ENCODE assay signal across 11 cellular contexts in genomic region chr1:161039154-161039545, GRCh38. TPM values are rescaled to one million over a fixed set of nuclear protein-coding genes. Genes with fewer than 3 reads are reported as not detected.
DNase-seq lines count a peak whose midpoint lies in the region; ATAC-seq and TF ChIP-seq lines count a peak whose summit lies in the region.
"Had no signal": no experiment of that assay in that cellular context is flagged by ENCODE, and none has a peak within 500 bp of the region (broad histone marks: within the 10 kb centered on the region; RNA-seq: fewer than 3 reads in every experiment).

No MANE protein-coding gene starts in this region.

- H3K9ac ChIP-seq in skeletal muscle satellite cell (ENCODE audit: low read depth, low read length) = no peak overlapping the region

- intact Hi-C loops in activated B cell treated with CpG ODN at 0.5 μM for 24 hours (cut with micrococcal nuclease) = loop anchor here (1.0 kb wide), 1 partner anchor 18 kb away; the partner anchor contains the start of gene F11R

- no peaks in the 10 kb centered on the region for H3K9me3 Mint-ChIP-seq in activated B cell treated with CpG ODN at 0.5 μM for 24 hours

- peaks cover 54% of the 10 kb centered on the region for H3K4me1 Mint-ChIP-seq in activated B cell treated with CpG ODN at 0.5 μM for 24 hours

- H3K27ac Mint-ChIP-seq in activated B cell treated with CpG ODN at 0.5 μM for 24 hours = peak overlapping the region; percentile 95

- H3K27ac ChIP-seq in HL-60 (replicated peaks) (peak overlapping the region; percentile 63), iPS DF 6.9 (ENCODE audit: low read length) (no peak overlapping the region)

- H3K9me3 ChIP-seq in iPS DF 6.9 (ENCODE audit: control insufficient read depth, insufficient read depth, low read length) (no peaks in the 10 kb centered on the region), skeletal muscle satellite cell (replicated peaks; ENCODE audit: low read length) (no peaks in the 10 kb centered on the region)

- H3K27me3 ChIP-seq in HL-60 (ENCODE audit: insufficient read depth, poor library complexity, severe bottlenecking) = no peaks in the 10 kb centered on the region
- H3K27me3 ChIP-seq in iPS DF 6.9 (ENCODE audit: control insufficient read depth, insufficient read depth, low read length) = no peaks in the 10 kb centered on the region
- H3K27me3 ChIP-seq in skeletal muscle satellite cell (ENCODE audit: control insufficient read depth, insufficient read depth, low read length) = no peaks in the 10 kb centered on the region

- WGBS in iPS DF 6.9 (ENCODE audit: insufficient coverage, insufficient read length) = no CpG with 5 or more reads among the region's 3 CpGs

- peaks cover 49% of the 10 kb centered on the region for H3K36me3 Mint-ChIP-seq in activated B cell treated with CpG ODN at 0.5 μM for 24 hours (ENCODE audit: low read depth)

- peak overlapping the region; percentile 91 for H3K4me3 Mint-ChIP-seq in activated B cell treated with CpG ODN at 0.5 μM for 24 hours

- H3K36me3 ChIP-seq in iPS DF 6.9 (ENCODE audit: control insufficient read depth, insufficient read depth, low read length) (peaks cover 18% of the 10 kb centered on the region), skeletal muscle satellite cell (ENCODE audit: insufficient read depth, low read length) (peaks cover 33% of the 10 kb centered on the region)

- peak overlapping the region; percentile 56 for H3K4me3 ChIP-seq in HL-60 (replicated peaks; ENCODE audit: insufficient read depth, low read length)
- H3K4me3 ChIP-seq in iPS DF 6.9 (ENCODE audit: low read length) = peak overlapping the region; percentile 58; the same call in 1 of the 2 replicates
- H3K4me3 ChIP-seq in skeletal muscle satellite cell (ENCODE audit: low read length) = peak overlapping the region; percentile 78

- H3K4me2 ChIP-seq in skeletal muscle satellite cell (ENCODE audit: low read length) = peak overlapping the region; percentile 84

- H3K4me1 ChIP-seq in iPS DF 6.9 (ENCODE audit: control insufficient read depth, insufficient read depth, low read length) = no peaks in the 10 kb centered on the region
- peaks cover 1% of the 10 kb centered on the region for H3K4me1 ChIP-seq in skeletal muscle satellite cell (ENCODE audit: control insufficient read depth, insufficient read depth, low read length)

- TF ChIP-seq CTCF in HL-60 (IDR thresholded peaks at IDR 0.05; ENCODE audit: insufficient read depth, low read length) (no peak), activated B cell treated with CpG ODN at 0.5 μM for 24 hours (IDR thresholded peaks at IDR 0.05) (no peak)

- ATAC-seq in activated B cell treated with CpG ODN at 0.5 μM for 24 hours (ENCODE audit: low read depth) (no peak), GM21381 (IDR thresholded peaks at IDR 0.05; ENCODE audit: unreplicated experiment) (no peak)

- POLR2A ChIA-PET in activated B cell treated with CpG ODN at 0.5 μM for 24 hours (lab: Charles Lee) = interaction anchor here (0.6 to 5.3 kb wide), 18 partner anchors 7 to 493 kb away, joined by 3 to 41 read pairs (median 6); partner anchors contain the start of genes ARHGAP30, DEDD, F11R and KLHDC9

- H3K27me3 Mint-ChIP-seq in activated B cell treated with CpG ODN at 0.5 μM for 24 hours = no peaks in the 10 kb centered on the region

- DNase-seq in HL-60 (ENCODE audit: low read depth in 1 of 2, low spot score in 1 of 2) = no peak
- DNase-seq in activated B cell treated with CpG ODN at 0.5 μM for 24 hours = no peak
- DNase-seq in iPS DF 6.9 (ENCODE audit: low read depth, low spot score) = no peak
- DNase-seq in cerebellar nuclear complex (lab: John Stamatoyannopoulos, UW) = no peak
- no peak for DNase-seq in kidney tubule cell (ENCODE audit: low spot score)
- no peak for DNase-seq in DMS114 treated with DMSO at 0.1 percent for 48 hours (lab: John Stamatoyannopoulos, UW; ENCODE audit: unreplicated experiment)
- DNase-seq: dermis blood vessel endothelial cell had no signal

- CTCF ChIA-PET in activated B cell treated with CpG ODN at 0.5 μM for 24 hours (lab: Charles Lee) = interaction anchor here (1.4 to 4.6 kb wide), 6 partner anchors 18 to 88 kb away, joined by 3 to 31 read pairs (median 6); partner anchors contain the start of genes ARHGAP30, F11R and KLHDC9

RNA-seq across cellular contexts. Expression of gene TSTD1, which starts 0.4 kb away (rescaled TPM):
- total RNA-seq in activated B cell treated with CpG ODN at 0.5 μM for 24 hours = 69.8 and 70.2 TPM in 2 replicates
- total RNA-seq in skeletal muscle satellite cell (2012; rRNA removed) = 0.76 and 5.0 TPM in 2 replicates

RNA-seq across cellular contexts. Expression of gene USF1, which starts 6.6 kb away (rescaled TPM):
- 134 and 143 TPM in 2 replicates for total RNA-seq in activated B cell treated with CpG ODN at 0.5 μM for 24 hours
- total RNA-seq in skeletal muscle satellite cell (2012; rRNA removed) = 41.9 and 44.1 TPM in 2 replicates

RNA-seq across cellular contexts. Expression of gene F11R, which starts 18.2 kb away (rescaled TPM):
- total RNA-seq in activated B cell treated with CpG ODN at 0.5 μM for 24 hours = 11.1 and 11.6 TPM in 2 replicates
- 0.76 and 1.5 TPM in 2 replicates for total RNA-seq in skeletal muscle satellite cell (2012; rRNA removed)

RNA-seq across cellular contexts. Expression of gene ARHGAP30, which starts 30.5 kb away (rescaled TPM):
- 154 and 158 TPM in 2 replicates for total RNA-seq in activated B cell treated with CpG ODN at 0.5 μM for 24 hours
- not detected in 2 replicates for total RNA-seq in skeletal muscle satellite cell (2012; rRNA removed)
- total RNA-seq: dermis blood vessel endothelial cell, renal cortical epithelial cell, SK-MEL-5 had no signal

RNA-seq across cellular contexts. Expression of gene NECTIN4, which starts 50.2 kb away (rescaled TPM):
- total RNA-seq in activated B cell treated with CpG ODN at 0.5 μM for 24 hours = not detected in 2 replicates
- total RNA-seq in skeletal muscle satellite cell (2012; rRNA removed) = 0.25 and 0.66 TPM in 2 replicates
